8 cellular contexts compared by ENCODE assay signal in the genomic region with DNA sequence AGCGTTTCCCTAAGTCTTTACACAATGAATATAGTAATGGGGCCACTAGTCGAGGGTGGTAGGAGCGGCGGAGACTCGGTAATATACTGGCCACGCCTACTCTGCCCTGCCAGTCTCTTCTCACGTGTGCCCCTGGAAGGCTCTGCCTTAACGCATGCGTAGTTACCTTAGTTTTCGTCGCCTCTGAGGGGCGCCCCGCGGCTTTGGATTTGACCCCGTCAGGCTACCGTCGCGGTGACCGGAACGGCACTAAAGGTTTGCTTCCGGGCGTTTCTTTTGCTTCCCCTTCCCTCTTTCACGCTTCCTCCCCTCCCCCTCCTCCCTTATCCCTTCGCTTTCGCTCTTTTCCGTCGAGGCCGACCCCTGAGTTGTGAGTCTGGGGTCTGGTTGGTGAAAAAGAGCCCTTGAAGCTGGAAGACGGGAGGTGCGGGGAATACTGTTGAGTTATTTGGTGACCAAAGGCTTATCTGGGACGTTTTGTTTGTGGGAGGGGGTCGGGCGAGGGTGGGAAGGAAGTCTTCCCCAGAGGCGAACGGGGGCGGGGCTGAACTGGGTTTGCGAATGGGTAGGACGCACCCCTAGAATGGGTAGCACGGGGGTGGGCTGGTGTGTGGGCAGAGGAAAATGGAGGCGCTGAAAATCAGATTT. TPM values are rescaled to one million over a fixed set of nuclear protein-coding genes. Genes with fewer than 3 reads are reported as not detected.
DNase-seq lines count a peak whose midpoint lies in the region; ATAC-seq, FAIRE-seq and TF ChIP-seq lines count a peak whose summit lies in the region.

Gene SETDB1 (plus strand): TSS at position 270 of the 648 bp plus-strand sequence. CDS start 1,352 bp downstream, outside the sequence.

- peak within 1 kb of the TSS; percentile 68 to 94 for H3K27ac ChIP-seq in kidney (ENCODE audit: low read depth in 2 of 2, low read length in 2 of 2)

- DNase-seq in AML-193 (lab: John Stamatoyannopoulos, UW) (peak; percentile 98), NCI-H510A treated with DMSO at 0.1 percent for 48 hours (lab: John Stamatoyannopoulos, UW) (peak; percentile 99), chondrocyte (ENCODE audit: low spot score) (peak; percentile 97), kidney (peak; percentile 98)
- peak; percentile 85 to 92 for DNase-seq in activated CD4-positive, alpha-beta T cell treated with anti-CD3 and anti-CD28 coated beads for 24 hours (ENCODE audit: low read depth in 2 of 2)
- DNase-seq in stimulated activated CD4-positive, alpha-beta T cell treated with anti-CD3 and anti-CD28 coated beads, Interleukin-15, amount 100 ng/mL, for 24 hours: peak; percentile 96

- H3K4me1 ChIP-seq in kidney (ENCODE audit: control insufficient read depth in 1 of 2, insufficient read depth in 1 of 2, low read depth in 1 of 2, low read length in 2 of 2): peaks cover 0 to 5% of the 10 kb centered on the region in 2 donors

- no peak for FAIRE-seq in kidney (lab: Jason Lieb, UNC)

- peak within 1 kb of the TSS; percentile 94 for H3K27ac Mint-ChIP-seq in chondrocyte (ENCODE audit: unreplicated experiment)

- H3K9me3 Mint-ChIP-seq in chondrocyte (ENCODE audit: low read depth): no peaks in the 10 kb centered on the region

- no peaks in the 10 kb centered on the region for H3K9me3 ChIP-seq in kidney (ENCODE audit: control insufficient read depth in 1 of 2, low read length in 2 of 2)

- peak within 1 kb of the TSS; percentile 95 for H3K4me3 Mint-ChIP-seq in chondrocyte (ENCODE audit: unreplicated experiment)

- peak; percentile 42 for TF ChIP-seq CTCF in chondrocyte (IDR thresholded peaks at IDR 0.05)
- no peak for TF ChIP-seq CTCF in kidney (IDR thresholded peaks at IDR 0.05; ENCODE audit: borderline replicate concordance, extremely low read depth, insufficient read depth)

- peak; percentile 63 for TF ChIP-seq POLR2A in GM19193 (IDR thresholded peaks at IDR 0.05; ENCODE audit: extremely low read depth, insufficient read depth, insufficient read length)

- intact Hi-C loops in kidney (cut with DNase I): no loop called here

- H3K36me3 ChIP-seq in kidney (ENCODE audit: control insufficient read depth in 1 of 2, insufficient read depth in 2 of 2, low read length in 2 of 2): peaks cover 9 to 20% of the 10 kb centered on the region in 2 donors

- H3K9ac ChIP-seq in kidney (ENCODE audit: low read length in 2 of 2): peak within 1 kb of the TSS; percentile 85 to 92

- peaks cover 22% of the 10 kb centered on the region for H3K36me3 Mint-ChIP-seq in chondrocyte (ENCODE audit: low read depth)

- peak within 1 kb of the TSS; percentile 91 to 97 for H3K4me3 ChIP-seq in kidney (ENCODE audit: low read length in 2 of 2)

- peak; percentile 82 for ATAC-seq in HG03439 (IDR thresholded peaks at IDR 0.05; ENCODE audit: unreplicated experiment)

- H3K4me1 Mint-ChIP-seq in chondrocyte (ENCODE audit: low read depth): peaks cover 20% of the 10 kb centered on the region

- H3K27me3 Mint-ChIP-seq in chondrocyte (ENCODE audit: low read depth): no peaks in the 10 kb centered on the region

RNA-seq across cellular contexts. Expression of gene SETDB1, which starts in this region (rescaled TPM):
- total RNA-seq in chondrocyte (35.0 to 44.1 TPM (median 35.9 TPM) in 3 replicates), kidney (51.6 TPM)
- 12.1 TPM for polyA plus RNA-seq in kidney (ENCODE audit: insufficient read depth, low read depth, low replicate concordance)

Comparison
In these comparisons a context has a peak if more than half of its experiments do, and no peak if none do; other contexts are left out.
1. Peak in every context shown above with its lines: DNase-seq, ATAC-seq, H3K4me3 ChIP-seq and H3K27ac ChIP-seq.